ENCODE assay signal across 15 cellular contexts in genomic region chr17:66397486-66397885, GRCh38.
DNase-seq lines count a peak whose midpoint lies in the region; ATAC-seq and TF ChIP-seq lines count a peak whose summit lies in the region.
"Had no signal": no experiment of that assay in that cellular context is flagged by ENCODE, and none has a peak within 500 bp of the region (broad histone marks: within the 10 kb centered on the region; RNA-seq: fewer than 3 reads in every experiment).

No MANE protein-coding gene starts in this region.

- H3K9me3 ChIP-seq in Peyer's patch: no peaks in the 10 kb centered on the region
- H3K9me3 ChIP-seq: suprapubic skin had no signal

- no peak for TF ChIP-seq POLR2A in Peyer's patch (IDR thresholded peaks at IDR 0.05)

- ATAC-seq in HG02938 (IDR thresholded peaks at IDR 0.05; ENCODE audit: unreplicated experiment): no peak
- ATAC-seq: foreskin keratinocyte had no signal

- no peaks in the 10 kb centered on the region for H3K4me1 ChIP-seq in Peyer's patch
- H3K4me1 ChIP-seq: foreskin keratinocyte, suprapubic skin had no signal

- H3K27me3 Mint-ChIP-seq in T-helper 1 cell treated with Interleukin-12 subunit alpha and Interleukin-12 subunit beta and Interleukin-4 antibody, amounts not matched to agents 30 μg/mL and 1 μg/mL, for 36 hours (ENCODE audit: low read depth): no peaks in the 10 kb centered on the region

- peaks cover 58% of the 10 kb centered on the region for H3K4me1 Mint-ChIP-seq in T-helper 1 cell treated with Interleukin-12 subunit alpha and Interleukin-12 subunit beta and Interleukin-4 antibody, amounts not matched to agents 30 μg/mL and 1 μg/mL, for 36 hours (ENCODE audit: low read depth)
- H3K4me1 Mint-ChIP-seq: activated B cell treated with CpG ODN at 0.5 μM for 24 hours had no signal

- H3K27ac ChIP-seq in Peyer's patch: no peak overlapping the region
- H3K27ac ChIP-seq: foreskin keratinocyte, suprapubic skin had no signal

- DNase-seq in stimulated activated CD4-positive, alpha-beta T cell treated with anti-CD3 and anti-CD28 coated beads, Interleukin-15, amount 100 ng/mL, for 24 hours: peak; percentile 24
- no peak for DNase-seq in stimulated activated CD4-positive, alpha-beta T cell treated with anti-CD3 and anti-CD28 coated beads, Interleukin-4, amount 100 ng/mL, for 1 hour
- DNase-seq in fibroblast of gingiva (ENCODE audit: low read depth) (peak; percentile 34), Peyer's patch (no peak), MV-4-11 (lab: John Stamatoyannopoulos, UW) (no peak)
- DNase-seq: activated B cell treated with CpG ODN at 0.5 μM for 24 hours, foreskin keratinocyte, hypothalamus, kidney glomerular epithelial cell, NCI-H146, NCI-H226 had no signal

- peaks cover 3% of the 10 kb centered on the region for H3K9me3 Mint-ChIP-seq in T-helper 1 cell treated with Interleukin-12 subunit alpha and Interleukin-12 subunit beta and Interleukin-4 antibody, amounts not matched to agents 30 μg/mL and 1 μg/mL, for 36 hours
- H3K9me3 Mint-ChIP-seq: activated B cell treated with CpG ODN at 0.5 μM for 24 hours, neural crest cell had no signal

- no peak overlapping the region for H3K4me3 ChIP-seq in Peyer's patch
- H3K4me3 ChIP-seq: suprapubic skin had no signal

- H3K27me3 ChIP-seq in Peyer's patch: no peaks in the 10 kb centered on the region
- H3K27me3 ChIP-seq: foreskin keratinocyte, suprapubic skin had no signal

- H3K36me3 ChIP-seq in Peyer's patch: no peaks in the 10 kb centered on the region
- H3K36me3 ChIP-seq: suprapubic skin had no signal

- peak overlapping the region; percentile 4 for H3K4me3 Mint-ChIP-seq in T-helper 1 cell treated with Interleukin-12 subunit alpha and Interleukin-12 subunit beta and Interleukin-4 antibody, amounts not matched to agents 30 μg/mL and 1 μg/mL, for 36 hours
- H3K4me3 Mint-ChIP-seq: activated B cell treated with CpG ODN at 0.5 μM for 24 hours, neural crest cell had no signal

- no peak for TF ChIP-seq CTCF in Peyer's patch (IDR thresholded peaks at IDR 0.05)

- H3K36me3 Mint-ChIP-seq in T-helper 1 cell treated with Interleukin-12 subunit alpha and Interleukin-12 subunit beta and Interleukin-4 antibody, amounts not matched to agents 30 μg/mL and 1 μg/mL, for 36 hours (ENCODE audit: low read depth): peaks cover 40% of the 10 kb centered on the region

- H3K27ac Mint-ChIP-seq in T-helper 1 cell treated with Interleukin-12 subunit alpha and Interleukin-12 subunit beta and Interleukin-4 antibody, amounts not matched to agents 30 μg/mL and 1 μg/mL, for 36 hours: peak overlapping the region; percentile 23
- H3K27ac Mint-ChIP-seq: activated B cell treated with CpG ODN at 0.5 μM for 24 hours had no signal

Comparison
In these comparisons a context has a peak if more than half of its experiments do, and no peak if none do; other contexts are left out.
1. DNase-seq: peak in stimulated activated CD4-positive, alpha-beta T cell treated with anti-CD3 and anti-CD28 coated beads, Interleukin-15, amount 100 ng/mL, for 24 hours (single experiment) and fibroblast of gingiva (single experiment); none in stimulated activated CD4-positive, alpha-beta T cell treated with anti-CD3 and anti-CD28 coated beads, Interleukin-4, amount 100 ng/mL, for 1 hour (single experiment), Peyer's patch (0 of 3) and MV-4-11 (single experiment).